Comparison of ENCODE assay signal across 16 cellular contexts in the genomic region with DNA sequence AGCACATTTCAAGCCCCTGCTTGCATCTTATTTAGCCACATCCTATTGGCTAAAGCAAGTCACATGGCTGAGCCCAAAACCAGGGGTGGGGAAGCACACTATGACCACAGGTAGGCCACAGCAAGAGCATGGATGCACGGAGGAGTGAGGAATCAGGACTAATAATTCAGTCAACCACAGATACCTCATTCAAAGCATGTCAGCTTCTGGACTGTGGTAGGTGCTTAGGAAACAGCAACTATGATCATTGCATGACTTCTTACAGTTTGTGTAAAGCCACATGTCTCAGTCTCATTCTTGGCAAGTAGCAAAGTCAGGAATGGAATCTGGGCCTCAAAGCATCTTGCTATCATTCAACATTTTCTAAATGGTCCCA.
"Had no signal": no experiment of that assay in that cellular context is flagged by ENCODE, and none has a peak within 500 bp of the region (broad histone marks: within the 10 kb centered on the region; RNA-seq: fewer than 3 reads in every experiment).

No MANE protein-coding gene starts in this region.

- FAIRE-seq: astrocyte, keratinocyte had no signal

- ATAC-seq: activated CD8-positive, alpha-beta T cell treated with anti-CD3 and anti-CD28 coated beads for 36 hours; activated T-cell treated with anti-CD3 and anti-CD28 coated beads, Interleukin-2, amount 50 U/mL, for 4 hours; left lung; mucosa of descending colon; naive thymus-derived CD4-positive, alpha-beta T cell; stimulated activated memory B cell treated with anti-CD40 and anti-IgM and Interleukin-4, amounts not matched to agents 10 μg/mL and 1 μg/mL and 100 μg/mL, for 72 hours had no signal

- H3K4me3 ChIP-seq: cardiac muscle cell, left lung, mucosa of descending colon, thyroid gland had no signal

- H3K9me3 ChIP-seq: mucosa of descending colon, thyroid gland had no signal

- H3K27me3 ChIP-seq: cardiac muscle cell, left lung, thyroid gland had no signal

- H3K36me3 ChIP-seq: cardiac muscle cell, left lung, thyroid gland had no signal

- DNase-seq: activated CD4-positive, alpha-beta T cell treated with anti-CD3 and anti-CD28 coated beads for 48 hours; activated CD8-positive, alpha-beta T cell treated with anti-CD3 and anti-CD28 coated beads for 36 hours; activated effector memory CD4-positive, alpha-beta T cell treated with Interleukin-2 at 50 U/mL for 16 hours; activated naive CD4-positive, alpha-beta T cell treated with anti-CD3 and anti-CD28 coated beads, Interleukin-2, amount 50 U/mL, for 16 hours; activated T-cell treated with anti-CD3 and anti-CD28 coated beads, Interleukin-2, amount 50 U/mL, for 4 hours; left lung; mucosa of descending colon; naive thymus-derived CD4-positive, alpha-beta T cell; retina; stimulated activated CD4-positive, alpha-beta T cell treated with anti-CD3 and anti-CD28 coated beads, Interleukin-2, amount 100 ng/mL, for 48 hours; thyroid gland had no signal

- H3K4me1 ChIP-seq: left lung had no signal

- H3K27ac ChIP-seq: cardiac muscle cell, epithelial cell of prostate, left lung, thyroid gland had no signal
